18 cellular contexts compared by ENCODE assay signal in genomic region chrX:152823657-152824056, GRCh38. TPM values are rescaled to one million over a fixed set of nuclear protein-coding genes. Genes with fewer than 3 reads are reported as not detected.
"Had no signal": no experiment of that assay in that cellular context is flagged by ENCODE, and none has a peak within 500 bp of the region (broad histone marks: within the 10 kb centered on the region; RNA-seq: fewer than 3 reads in every experiment).

No MANE protein-coding gene starts in this region.

- DNase-seq: IMR-90, Kasumi-1, MV-4-11, NCI-H1092, NCI-H1105 treated with DMSO at 0.1 percent for 48 hours, NCI-H1417 treated with DMSO at 0.1 percent for 48 hours, NCI-H146, NCI-H1694 treated with DMSO at 0.1 percent for 48 hours, NCI-H1930, NCI-H2081, NCI-H2107, NCI-H2227 treated with DMSO at 0.1 percent for 48 hours, NCI-H524, NCI-H526 treated with DMSO at 0.1 percent for 48 hours, NCI-H748 treated with DMSO at 0.1 percent for 48 hours, RPMI8226, SHP77 had no signal

RNA-seq across cellular contexts. Expression of gene MAGEA6, which starts 54.2 kb away (rescaled TPM):
- total RNA-seq: IMR-90, NCI-H460 had no signal
- polyA plus RNA-seq: IMR-90 had no signal
